9 cellular contexts compared by ENCODE assay signal in genomic region chr14:69059658-69060648, GRCh38.
DNase-seq lines count a peak whose midpoint lies in the region; ATAC-seq and TF ChIP-seq lines count a peak whose summit lies in the region.
"Had no signal": no experiment of that assay in that cellular context is flagged by ENCODE, and none has a peak within 500 bp of the region (broad histone marks: within the 10 kb centered on the region; RNA-seq: fewer than 3 reads in every experiment).

No MANE protein-coding gene starts in this region.

- ATAC-seq in activated naive CD4-positive, alpha-beta T cell treated with anti-CD3 and anti-CD28 coated beads, Interleukin-2, amount 50 U/mL, for 72 hours = no peak
- ATAC-seq in HG03045 (IDR thresholded peaks at IDR 0.05; ENCODE audit: unreplicated experiment) = no peak
- no peak for ATAC-seq in GM18511 (IDR thresholded peaks at IDR 0.05; ENCODE audit: unreplicated experiment)

- peaks cover 11% of the 10 kb centered on the region for H3K4me1 ChIP-seq in BE2C
- peaks cover 45% of the 10 kb centered on the region for H3K4me1 ChIP-seq in osteoblast (ENCODE audit: insufficient read depth, low read length)

- H3K9me3 Mint-ChIP-seq in activated naive CD4-positive, alpha-beta T cell treated with anti-CD3 and anti-CD28 coated beads, Interleukin-2, amount 50 U/mL, for 72 hours = no peaks in the 10 kb centered on the region

- H3K9me3 ChIP-seq in BE2C (no peaks in the 10 kb centered on the region), osteoblast (ENCODE audit: low read depth, low read length) (no peaks in the 10 kb centered on the region)

- peaks cover 6% of the 10 kb centered on the region for H4K20me1 ChIP-seq in osteoblast (ENCODE audit: insufficient read depth, low read length)

- H3K4me2 ChIP-seq in osteoblast (ENCODE audit: insufficient read depth, low read length) = peak overlapping the region; percentile 55

- H3K27ac ChIP-seq in osteoblast (ENCODE audit: low read depth, low read length) = peak overlapping the region; percentile 93

- H3K27me3 ChIP-seq in BE2C = no peaks in the 10 kb centered on the region
- no peaks in the 10 kb centered on the region for H3K27me3 ChIP-seq in osteoblast (ENCODE audit: insufficient read depth, low read length)

- peaks cover 7% of the 10 kb centered on the region for H3K79me2 ChIP-seq in osteoblast (ENCODE audit: insufficient read depth, low read length)

- H3K4me3 ChIP-seq in BE2C (ENCODE audit: low read depth, low read length) (no peak overlapping the region), osteoblast (ENCODE audit: insufficient read depth, low read length) (no peak overlapping the region)

- H3K27ac Mint-ChIP-seq in activated naive CD4-positive, alpha-beta T cell treated with anti-CD3 and anti-CD28 coated beads, Interleukin-2, amount 50 U/mL, for 72 hours = no peak overlapping the region

- DNase-seq in BE2C (no peak), RPMI7951 (ENCODE audit: low read depth) (peak; percentile 81), fibroblast of peridontal ligament (ENCODE audit: extremely low read depth) (peak; percentile 97), osteoblast (ENCODE audit: insufficient read length, low spot score, missing footprints) (peak; percentile 85), NCI-H2107 (lab: John Stamatoyannopoulos, UW) (no peak)
- DNase-seq in activated naive CD4-positive, alpha-beta T cell treated with anti-CD3 and anti-CD28 coated beads, Interleukin-2, amount 50 U/mL, for 72 hours (ENCODE audit: low spot score in 2 of 2) = no peak
- DNase-seq: kidney glomerular epithelial cell had no signal

- H3K36me3 ChIP-seq in BE2C (peaks cover 19% of the 10 kb centered on the region), osteoblast (ENCODE audit: insufficient read depth, low read length) (peaks cover 24% of the 10 kb centered on the region)

- peaks cover 5 to 20% of the 10 kb centered on the region in 2 donors for H3K36me3 Mint-ChIP-seq in activated naive CD4-positive, alpha-beta T cell treated with anti-CD3 and anti-CD28 coated beads, Interleukin-2, amount 50 U/mL, for 72 hours

- TF ChIP-seq CTCF in BE2C (IDR thresholded peaks at IDR 0.05; ENCODE audit: low read depth, low read length) = 0 out of 2 replicates have a peak, but pooled peaks have one; percentile 8
- TF ChIP-seq CTCF in osteoblast (IDR thresholded peaks at IDR 0.05; ENCODE audit: extremely low read depth, low read depth, low read length) = peak; percentile 21

- H2AFZ ChIP-seq in osteoblast (ENCODE audit: low read length) = no peak overlapping the region

Comparison
In these comparisons a context has a peak if more than half of its experiments do, and no peak if none do; other contexts are left out.
1. DNase-seq: peak in RPMI7951 (single experiment), fibroblast of peridontal ligament (single experiment) and osteoblast (single experiment); none in BE2C (single experiment), NCI-H2107 (single experiment) and activated naive CD4-positive, alpha-beta T cell treated with anti-CD3 and anti-CD28 coated beads, Interleukin-2, amount 50 U/mL, for 72 hours (0 of 2).